In genomic region chr22:37518509-37519267, GRCh38 we compare ENCODE assay signal across 8 cellular contexts. TPM values are rescaled to one million over a fixed set of nuclear protein-coding genes. Genes with fewer than 3 reads are reported as not detected.
A peak's percentile ranks its signal among the peaks of the same experiment; 100 is the strongest.
DNase-seq lines count a peak whose midpoint lies in the region; ATAC-seq, FAIRE-seq and TF ChIP-seq lines count a peak whose summit lies in the region.

No MANE protein-coding gene starts in this region.

- H3K4me2 ChIP-seq in GM23338 = peak overlapping the region; percentile 84

- POLR2A ChIA-PET in activated CD4-positive, alpha-beta memory T cell treated with anti-CD3 and anti-CD28 coated beads, Interleukin-2, amount 10 ng/mL, durations not matched to agents 7 days and 5 days (lab: Charles Lee) = no interaction called here

- peaks cover 21% of the 10 kb centered on the region for H3K27me3 Mint-ChIP-seq in GM23338 (ENCODE audit: insufficient read depth, low read depth, poor library complexity)
- peaks cover 52% of the 10 kb centered on the region for H3K27me3 Mint-ChIP-seq in activated CD4-positive, alpha-beta memory T cell treated with anti-CD3 and anti-CD28 coated beads, Interleukin-2, amount 10 ng/mL, durations not matched to agents 7 days and 5 days

- H3K4me1 ChIP-seq in GM23338 (ENCODE audit: insufficient read depth) = peaks cover 9% of the 10 kb centered on the region; the same call in 1 of the 2 replicates
- peaks cover 0 to 24% of the 10 kb centered on the region in 2 donors for H3K4me1 ChIP-seq in right atrium auricular region

- H3K9me3 Mint-ChIP-seq in GM23338 = peaks cover 6% of the 10 kb centered on the region; the same call in 2 of the 3 replicates
- no peaks in the 10 kb centered on the region for H3K9me3 Mint-ChIP-seq in activated CD4-positive, alpha-beta memory T cell treated with anti-CD3 and anti-CD28 coated beads, Interleukin-2, amount 10 ng/mL, durations not matched to agents 7 days and 5 days

- DNase-seq in GM23338 (ENCODE audit: low spot score) (peak; percentile 66), right atrium auricular region (ENCODE audit: low spot score) (no peak), skeletal muscle cell (ENCODE audit: low read depth) (no peak), GM12892 (ENCODE audit: insufficient read length) (no peak)
- no peak for DNase-seq in activated CD4-positive, alpha-beta memory T cell treated with anti-CD3 and anti-CD28 coated beads, Interleukin-2, amount 10 ng/mL, durations not matched to agents 7 days and 5 days

- peaks cover 32% of the 10 kb centered on the region for H3K27me3 ChIP-seq in GM23338 (ENCODE audit: insufficient read depth)
- H3K27me3 ChIP-seq in right atrium auricular region = no peaks in the 10 kb centered on the region

- H3K36me3 Mint-ChIP-seq in GM23338 (ENCODE audit: low read depth) = peaks cover 8% of the 10 kb centered on the region; the same call in 2 of the 3 replicates
- peaks cover 3% of the 10 kb centered on the region for H3K36me3 Mint-ChIP-seq in activated CD4-positive, alpha-beta memory T cell treated with anti-CD3 and anti-CD28 coated beads, Interleukin-2, amount 10 ng/mL, durations not matched to agents 7 days and 5 days (ENCODE audit: low read depth)

- no peaks in the 10 kb centered on the region for H4K20me1 ChIP-seq in GM23338 (replicated peaks; ENCODE audit: insufficient read depth)

- peaks cover 14% of the 10 kb centered on the region for H3K4me1 Mint-ChIP-seq in GM23338
- H3K4me1 Mint-ChIP-seq in activated CD4-positive, alpha-beta memory T cell treated with anti-CD3 and anti-CD28 coated beads, Interleukin-2, amount 10 ng/mL, durations not matched to agents 7 days and 5 days = peaks cover 10% of the 10 kb centered on the region

- H3K27ac ChIP-seq in GM23338 (ENCODE audit: low read depth) (no peak overlapping the region), right atrium auricular region (peak overlapping the region; percentile 18 to 54)

- peak overlapping the region; percentile 93 for H2AFZ ChIP-seq in GM23338

- ATAC-seq in GM23338 = peak; percentile 66
- ATAC-seq in HG03378 (IDR thresholded peaks at IDR 0.05; ENCODE audit: unreplicated experiment) = no peak
- no peak for ATAC-seq in GM19023 (IDR thresholded peaks at IDR 0.05; ENCODE audit: unreplicated experiment)
- ATAC-seq in GM21717 (IDR thresholded peaks at IDR 0.05; ENCODE audit: unreplicated experiment) = no peak

- H3K9me2 ChIP-seq in GM23338 (ENCODE audit: insufficient read depth) = no peaks in the 10 kb centered on the region

- no peak for TF ChIP-seq POLR2A in GM12892 (IDR thresholded peaks at IDR 0.05; ENCODE audit: low read depth, low read length)

- no peaks in the 10 kb centered on the region for H3K36me3 ChIP-seq in GM23338 (ENCODE audit: insufficient read depth)
- H3K36me3 ChIP-seq in right atrium auricular region = no peaks in the 10 kb centered on the region

- FAIRE-seq in GM12892 (lab: Jason Lieb, UNC) = no peak

- CTCF ChIA-PET in activated CD4-positive, alpha-beta memory T cell treated with anti-CD3 and anti-CD28 coated beads, Interleukin-2, amount 10 ng/mL, durations not matched to agents 7 days and 5 days (lab: Charles Lee) = no interaction called here

- H3K4me3 Mint-ChIP-seq in GM23338 = peak overlapping the region; percentile 78
- peak overlapping the region; percentile 48 for H3K4me3 Mint-ChIP-seq in activated CD4-positive, alpha-beta memory T cell treated with anti-CD3 and anti-CD28 coated beads, Interleukin-2, amount 10 ng/mL, durations not matched to agents 7 days and 5 days

- H3K9me3 ChIP-seq in right atrium auricular region = no peaks in the 10 kb centered on the region

- H3K79me2 ChIP-seq in GM23338 (replicated peaks; ENCODE audit: insufficient read depth) = no peaks in the 10 kb centered on the region

- TF ChIP-seq CTCF in GM23338 (conservative IDR thresholded peaks at IDR 0.05; ENCODE audit: low read depth in 2 of 2) (no peak), right atrium auricular region (IDR thresholded peaks at IDR 0.05) (no peak)

- H3K27ac Mint-ChIP-seq in GM23338 = no peak overlapping the region
- H3K27ac Mint-ChIP-seq in activated CD4-positive, alpha-beta memory T cell treated with anti-CD3 and anti-CD28 coated beads, Interleukin-2, amount 10 ng/mL, durations not matched to agents 7 days and 5 days = no peak overlapping the region

- peaks cover 4% of the 10 kb centered on the region; the same call in 1 of the 2 replicates for H3F3A ChIP-seq in GM23338 (replicated peaks; ENCODE audit: low read depth)

- H3K4me3 ChIP-seq in GM23338 = peak overlapping the region; percentile 69
- H3K4me3 ChIP-seq in right atrium auricular region = peak overlapping the region; percentile 48 to 60
- H3K4me3 ChIP-seq in skeletal muscle cell (ENCODE audit: low read depth, low read length) = peak overlapping the region; percentile 58

TF ChIP-seq in GM23338, 12 proteins besides CTCF, POLR2A, EP300 and RAD21:
- TF ChIP-seq EZH2phosphoT487 (IDR thresholded peaks at IDR 0.05; ENCODE audit: unreplicated experiment) (no peak), ZNF331 (CRISPR knock-in tag; IDR thresholded peaks at IDR 0.05; ENCODE audit: low read depth) (no peak), EZH2 (IDR thresholded peaks at IDR 0.05; ENCODE audit: low read depth, unreplicated experiment) (peak; percentile 33), ETS1 (IDR thresholded peaks at IDR 0.05) (no peak)

RNA-seq across cellular contexts. Expression of gene CARD10, which starts 0.5 kb away (rescaled TPM):
- 17.0 and 17.2 TPM in 2 replicates for total RNA-seq in GM23338 (2014; rRNA removed; shearing (Covaris generic))
- polyA plus RNA-seq in GM23338 (2016; fragmentation: Nextera tagmentation; extraction: Ambion mirVana) = 5.4 and 5.8 TPM in 2 replicates
- under 1 TPM in 1 of 2 experiments, not detected in 1; 0.08 TPM for total RNA-seq in activated CD4-positive, alpha-beta memory T cell treated with anti-CD3 and anti-CD28 coated beads, Interleukin-2, amount 10 ng/mL, durations not matched to agents 7 days and 5 days
- 1 to 10 TPM; 4.2 to 5.8 TPM for total RNA-seq in right atrium auricular region
- not detected for polyA plus RNA-seq in GM12892 (2012; ENCODE audit: missing spikeins)

RNA-seq across cellular contexts. Expression of gene MFNG, which starts 32.5 kb away (rescaled TPM):
- total RNA-seq in GM23338 (2014; rRNA removed; shearing (Covaris generic)) = 1.9 and 3.8 TPM in 2 replicates
- polyA plus RNA-seq in GM23338 (2016; fragmentation: Nextera tagmentation; extraction: Ambion mirVana) = 1.1 and 1.4 TPM in 2 replicates
- total RNA-seq in activated CD4-positive, alpha-beta memory T cell treated with anti-CD3 and anti-CD28 coated beads, Interleukin-2, amount 10 ng/mL, durations not matched to agents 7 days and 5 days = 100 to 1,000 TPM; 200 to 203 TPM
- 10 to 100 TPM in 1 of 2 donors, 1 to 10 TPM in 1; 9.9 to 19.5 TPM for total RNA-seq in right atrium auricular region
- polyA plus RNA-seq in GM12892 (2012; ENCODE audit: missing spikeins) = 30.7 TPM

RNA-seq across cellular contexts. Expression of gene CDC42EP1, which starts 41.6 kb away (rescaled TPM):
- total RNA-seq in GM23338 (2014; rRNA removed; shearing (Covaris generic)) = 8.5 and 10.2 TPM in 2 replicates
- polyA plus RNA-seq in GM23338 (2016; fragmentation: Nextera tagmentation; extraction: Ambion mirVana) = 7.7 and 8.4 TPM in 2 replicates
- total RNA-seq in activated CD4-positive, alpha-beta memory T cell treated with anti-CD3 and anti-CD28 coated beads, Interleukin-2, amount 10 ng/mL, durations not matched to agents 7 days and 5 days = 1 to 10 TPM in 1 of 2 experiments, under 1 TPM in 1; 0.95 to 1.1 TPM
- total RNA-seq in right atrium auricular region = 10 to 100 TPM; 20.7 to 34.8 TPM
- not detected for polyA plus RNA-seq in GM12892 (2012; ENCODE audit: missing spikeins)

Comparison
In these comparisons a context has a peak if more than half of its experiments do, and no peak if none do; other contexts are left out.
1. RNA of gene CARD10, which starts 0.5 kb away (total RNA-seq): 17.0 to 17.2 TPM in GM23338 and 4.2 to 5.8 TPM in right atrium auricular region; 0.08 TPM in activated CD4-positive, alpha-beta memory T cell treated with anti-CD3 and anti-CD28 coated beads, Interleukin-2, amount 10 ng/mL, durations not matched to agents 7 days and 5 days; every median in the first group is over 4 times any median in the second.
2. RNA of gene MFNG, which starts 32.5 kb away (total RNA-seq): 200 to 203 TPM in activated CD4-positive, alpha-beta memory T cell treated with anti-CD3 and anti-CD28 coated beads, Interleukin-2, amount 10 ng/mL, durations not matched to agents 7 days and 5 days; 9.9 to 19.5 TPM in right atrium auricular region and 1.9 to 3.8 TPM in GM23338; every median in the first group is over 4 times any median in the second.
3. Peak in every context shown above with its lines, with median percentiles within 50 percentile points of each other: H3K4me3 ChIP-seq.